ENCODE assay signal across 18 cellular contexts in genomic region chr14:93200553-93200952, GRCh38.
"Had no signal": no experiment of that assay in that cellular context is flagged by ENCODE, and none has a peak within 500 bp of the region (broad histone marks: within the 10 kb centered on the region; RNA-seq: fewer than 3 reads in every experiment).

No MANE protein-coding gene starts in this region.

- FAIRE-seq: colon, pancreas had no signal

- H2AFZ ChIP-seq: hepatocyte had no signal

- DNase-seq: cerebellar nuclear complex; effector memory CD8-positive, alpha-beta T cell; esophagus squamous epithelium; foreskin fibroblast; left colon; mesendoderm; naive B cell; occipital lobe; pancreas; right cardiac atrium; stimulated activated CD4-positive, alpha-beta T cell treated with anti-CD3 and anti-CD28 coated beads, Interleukin-4, amount 100 ng/mL, for 1 hour; stimulated activated CD8-positive, alpha-beta memory T cell treated with anti-CD3 and anti-CD28 coated beads, Interleukin-4, amount 100 ng/mL, for 48 hours; stimulated activated naive CD8-positive, alpha-beta T cell treated with anti-CD3 and anti-CD28 coated beads, Interleukin-15, Interleukin-2, amounts not matched to agents 100 U/mL and 50 U/mL, for 24 hours; testis had no signal

- H3K36me3 ChIP-seq: pancreas had no signal

- H3K4me3 ChIP-seq: esophagus squamous epithelium, hepatocyte, pancreas, testis, tibial nerve had no signal

- ATAC-seq: effector memory CD8-positive, alpha-beta T cell; left colon; right cardiac atrium; stimulated activated effector memory CD8-positive, alpha-beta T cell treated with anti-CD3 and anti-CD28 coated beads, Interleukin-12 subunit alpha, Interleukin-12 subunit beta, amount 100 ng/mL, for 72 hours; stimulated activated naive CD8-positive, alpha-beta T cell treated with anti-CD3 and anti-CD28 coated beads, Interleukin-15, Interleukin-2, amounts not matched to agents 100 U/mL and 50 U/mL, for 24 hours had no signal

- H3K27me3 ChIP-seq: esophagus squamous epithelium, hepatocyte, pancreas, testis, tibial nerve had no signal

- H3K9me3 ChIP-seq: esophagus squamous epithelium, pancreas, testis, tibial nerve had no signal

- H3K4me2 ChIP-seq: hepatocyte had no signal

- H3K4me1 ChIP-seq: testis had no signal

- H3K27ac ChIP-seq: esophagus squamous epithelium, hepatocyte, pancreas, testis, tibial nerve had no signal
